1 cellular context compared by ENCODE assay signal in the genomic region with DNA sequence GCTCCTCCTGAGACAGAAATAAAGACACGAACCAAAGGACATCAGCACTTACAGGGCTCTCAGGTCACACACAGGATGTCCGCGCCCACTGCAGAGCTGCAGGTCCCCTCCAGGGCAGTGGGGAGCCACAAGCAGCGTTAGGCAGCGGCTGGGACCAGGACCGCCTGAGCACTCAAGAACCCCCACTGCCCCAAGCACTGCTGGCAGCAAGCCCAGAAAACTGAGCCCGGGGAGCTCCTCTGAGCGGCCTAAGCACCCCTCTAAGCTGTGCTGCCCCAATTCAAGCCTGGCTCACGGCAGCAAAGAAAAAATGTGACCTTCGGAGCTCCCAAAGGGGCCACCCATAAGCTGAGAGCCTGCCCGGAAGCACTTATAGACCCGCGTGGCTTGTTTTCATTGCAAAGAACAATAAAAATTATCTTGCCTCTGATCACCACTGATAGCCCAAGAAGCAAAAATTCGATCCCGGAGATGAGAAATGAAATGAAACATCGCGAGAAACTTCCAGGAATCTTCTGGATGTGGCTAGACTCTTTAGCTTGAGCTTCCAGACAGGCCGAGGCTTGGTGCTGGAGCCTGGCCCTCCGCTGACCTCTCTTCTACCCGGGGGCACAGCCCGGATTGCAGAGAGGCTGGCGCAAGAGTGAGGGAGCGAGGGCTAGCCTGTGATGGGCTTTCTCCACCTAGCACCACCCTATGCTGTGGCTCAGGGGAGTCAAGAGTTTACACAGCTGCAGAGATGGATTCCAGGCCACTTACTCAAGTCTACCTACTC.
TF ChIP-seq lines count a peak whose summit lies in the region.

No MANE protein-coding gene starts in this region.

TF ChIP-seq in endothelial cell of umbilical vein, 7 proteins besides CTCF, POLR2A, EP300 and RAD21:
- TF ChIP-seq GATA2 (IDR thresholded peaks at IDR 0.05; ENCODE audit: insufficient read depth, insufficient read length, low read depth, low read length) (peak; percentile 93), JUN (IDR thresholded peaks at IDR 0.05; ENCODE audit: borderline replicate concordance, insufficient read depth, insufficient read length, low read depth) (no peak), MYC (IDR thresholded peaks at IDR 0.05; ENCODE audit: low read depth, low read length) (no peak), POLR2AphosphoS5 (IDR thresholded peaks at IDR 0.05; ENCODE audit: insufficient read depth, low read depth, low read length) (peak; percentile 89), EZH2 (IDR thresholded peaks at IDR 0.05; ENCODE audit: borderline replicate concordance, low read depth, low read length, severe bottlenecking) (no peak), FOS (IDR thresholded peaks at IDR 0.05; ENCODE audit: borderline replicate concordance, insufficient read depth, low read length) (no peak)
- TF ChIP-seq, protein P1, sequence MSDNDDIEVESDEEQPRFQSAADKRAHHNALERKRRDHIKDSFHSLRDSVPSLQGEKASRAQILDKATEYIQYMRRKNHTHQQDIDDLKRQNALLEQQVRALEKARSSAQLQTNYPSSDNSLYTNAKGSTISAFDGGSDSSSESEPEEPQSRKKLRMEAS (IDR thresholded peaks at IDR 0.05; ENCODE audit: insufficient read depth, insufficient read length): no peak
TF ChIP-seq in endothelial cell of umbilical vein: peak in this region for 2.
